30 cellular contexts compared by ENCODE assay signal in genomic region chr1:23405946-23406345, GRCh38.
"Had no signal": no experiment of that assay in that cellular context is flagged by ENCODE, and none has a peak within 500 bp of the region (broad histone marks: within the 10 kb centered on the region; RNA-seq: fewer than 3 reads in every experiment).

No MANE protein-coding gene starts in this region.

- H3K36me3 Mint-ChIP-seq: activated naive CD8-positive, alpha-beta T cell treated with anti-CD3 and anti-CD28 coated beads for 36 hours; WTC11 had no signal

- H3K9me3 Mint-ChIP-seq: activated CD8-positive, alpha-beta T cell treated with anti-CD3 and anti-CD28 coated beads for 36 hours; activated naive CD4-positive, alpha-beta T cell treated with anti-CD3 and anti-CD28 coated beads for 36 hours; activated naive CD4-positive, alpha-beta T cell treated with anti-CD3 and anti-CD28 coated beads, Interleukin-2, amount 50 U/mL, for 24 hours; activated naive CD8-positive, alpha-beta T cell treated with anti-CD3 and anti-CD28 coated beads for 36 hours; activated naive CD8-positive, alpha-beta T cell treated with anti-CD3 and anti-CD28 coated beads, Interleukin-2, amount 50 U/mL, for 24 hours; activated T-helper 1 cell treated with anti-CD3 and anti-CD28 coated beads, Interleukin-12 subunit alpha, Interleukin-12 subunit beta, Interleukin-2, Interleukin-4 antibody, amounts not matched to agents 30 ng/mL and 10 ng/mL and 1 ng/mL, durations not matched to agents 14 hours and 24 hours and 36 hours; activated T-helper 2 cell treated with anti-CD3 and anti-CD28 coated beads, Interferon-gamma antibody, Interleukin-2, Interleukin-4, amounts not matched to agents 10 μg/mL and 5 μg/mL and 100 μg/mL, durations not matched to agents 14 hours and 24 hours and 36 hours; WTC11 had no signal

- H3K27ac ChIP-seq: epithelial cell of prostate had no signal

- DNase-seq: activated CD4-positive, alpha-beta T cell treated with anti-CD3 and anti-CD28 coated beads for 1 hour; activated CD4-positive, alpha-beta T cell treated with anti-CD3 and anti-CD28 coated beads for 4 hours; activated CD4-positive, alpha-beta T cell treated with anti-CD3 and anti-CD28 coated beads, Interleukin-2, amount 50 U/mL, for 1 hour; activated CD4-positive, alpha-beta T cell treated with anti-CD3 and anti-CD28 coated beads, Interleukin-2, amount 50 U/mL, for 48 hours; activated CD8-positive, alpha-beta memory T cell treated with anti-CD3 and anti-CD28 coated beads for 24 hours; activated CD8-positive, alpha-beta T cell treated with anti-CD3 and anti-CD28 coated beads for 36 hours; activated effector memory CD4-positive, alpha-beta T cell treated with anti-CD3 and anti-CD28 coated beads, Interleukin-2, amount 50 U/mL, for 16 hours; activated naive CD4-positive, alpha-beta T cell treated with anti-CD3 and anti-CD28 coated beads for 36 hours; activated naive CD8-positive, alpha-beta T cell treated with anti-CD3 and anti-CD28 coated beads for 36 hours; activated naive CD8-positive, alpha-beta T cell treated with anti-CD3 and anti-CD28 coated beads, Interleukin-2, amount 50 U/mL, for 24 hours; activated T-cell treated with anti-CD3 and anti-CD28 coated beads, Interleukin-2, amount 50 U/mL, for 48 hours; adrenal gland; amygdala; aorta; body of pancreas; caudate nucleus; cerebellar nuclear complex; colonic mucosa; effector CD8-positive, alpha-beta T cell; foreskin fibroblast; glutamatergic neuron; T-helper 2 cell had no signal

- H3K4me3 Mint-ChIP-seq: activated CD8-positive, alpha-beta T cell treated with anti-CD3 and anti-CD28 coated beads for 36 hours; activated naive CD4-positive, alpha-beta T cell treated with anti-CD3 and anti-CD28 coated beads for 36 hours; activated naive CD4-positive, alpha-beta T cell treated with anti-CD3 and anti-CD28 coated beads, Interleukin-2, amount 50 U/mL, for 24 hours; activated naive CD8-positive, alpha-beta T cell treated with anti-CD3 and anti-CD28 coated beads for 36 hours; activated naive CD8-positive, alpha-beta T cell treated with anti-CD3 and anti-CD28 coated beads, Interleukin-2, amount 50 U/mL, for 24 hours; activated T-helper 1 cell treated with anti-CD3 and anti-CD28 coated beads, Interleukin-12 subunit alpha, Interleukin-12 subunit beta, Interleukin-2, Interleukin-4 antibody, amounts not matched to agents 30 ng/mL and 10 ng/mL and 1 ng/mL, durations not matched to agents 14 hours and 24 hours and 36 hours; WTC11 had no signal

- ATAC-seq: activated CD8-positive, alpha-beta T cell treated with anti-CD3 and anti-CD28 coated beads for 36 hours; activated naive CD8-positive, alpha-beta T cell treated with anti-CD3 and anti-CD28 coated beads, Interleukin-2, amount 50 U/mL, for 24 hours; body of pancreas; WTC11 had no signal

- H3K27me3 ChIP-seq: adrenal gland, body of pancreas, colonic mucosa had no signal

- FAIRE-seq: endometrium, endothelial cell of umbilical vein, frontal cortex had no signal

- H3K27ac Mint-ChIP-seq: activated CD8-positive, alpha-beta T cell treated with anti-CD3 and anti-CD28 coated beads for 36 hours; activated naive CD4-positive, alpha-beta T cell treated with anti-CD3 and anti-CD28 coated beads for 36 hours; activated naive CD4-positive, alpha-beta T cell treated with anti-CD3 and anti-CD28 coated beads, Interleukin-2, amount 50 U/mL, for 24 hours; activated naive CD8-positive, alpha-beta T cell treated with anti-CD3 and anti-CD28 coated beads for 36 hours; activated naive CD8-positive, alpha-beta T cell treated with anti-CD3 and anti-CD28 coated beads, Interleukin-2, amount 50 U/mL, for 24 hours; activated T-helper 1 cell treated with anti-CD3 and anti-CD28 coated beads, Interleukin-12 subunit alpha, Interleukin-12 subunit beta, Interleukin-2, Interleukin-4 antibody, amounts not matched to agents 30 ng/mL and 10 ng/mL and 1 ng/mL, durations not matched to agents 14 hours and 24 hours and 36 hours; activated T-helper 2 cell treated with anti-CD3 and anti-CD28 coated beads, Interferon-gamma antibody, Interleukin-2, Interleukin-4, amounts not matched to agents 10 μg/mL and 5 μg/mL and 100 μg/mL, durations not matched to agents 14 hours and 24 hours and 36 hours; WTC11 had no signal

- H3K27me3 Mint-ChIP-seq: activated CD8-positive, alpha-beta T cell treated with anti-CD3 and anti-CD28 coated beads for 36 hours; activated naive CD4-positive, alpha-beta T cell treated with anti-CD3 and anti-CD28 coated beads, Interleukin-2, amount 50 U/mL, for 24 hours; activated naive CD8-positive, alpha-beta T cell treated with anti-CD3 and anti-CD28 coated beads for 36 hours; activated naive CD8-positive, alpha-beta T cell treated with anti-CD3 and anti-CD28 coated beads, Interleukin-2, amount 50 U/mL, for 24 hours had no signal

- H3K9me3 ChIP-seq: adrenal gland, body of pancreas, colonic mucosa had no signal

- H3K36me3 ChIP-seq: colonic mucosa had no signal

- H3K4me3 ChIP-seq: adrenal gland, body of pancreas, colonic mucosa had no signal
